In genomic region chr6:27139753-27140522, GRCh38 we compare ENCODE assay signal across 8 cellular contexts.
A peak's percentile ranks its signal among the peaks of the same experiment; 100 is the strongest.
DNase-seq lines count a peak whose midpoint lies in the region; ATAC-seq, FAIRE-seq and TF ChIP-seq lines count a peak whose summit lies in the region.

No MANE protein-coding gene starts in this region.

- FAIRE-seq in endometrium (lab: Jason Lieb, UNC), result peak; percentile 61
- no peak for FAIRE-seq in frontal cortex (lab: Jason Lieb, UNC)

- DNase-seq in SKM-1 (lab: John Stamatoyannopoulos, UW; ENCODE audit: unreplicated experiment) (peak; percentile 55), SKM-1 treated with dmso at 0.1 percent for 144 hours (lab: John Stamatoyannopoulos, UW; ENCODE audit: unreplicated experiment) (no peak), RPMI8226 (peak; percentile 81), nephron progenitor cell (peak; percentile 22), frontal cortex (ENCODE audit: low spot score in 2 of 2) (no peak)
- DNase-seq in stimulated activated naive CD4-positive, alpha-beta T cell treated with Interleukin-2 at 50 U/mL for 16 hours (lab: John Stamatoyannopoulos, UW), result no peak

- ATAC-seq in HG02970 (IDR thresholded peaks at IDR 0.05; ENCODE audit: low FRiP score, unreplicated experiment), result peak; percentile 13

- no peaks in the 10 kb centered on the region for H3K27me3 Mint-ChIP-seq in nephron progenitor cell (ENCODE audit: low read depth, poor library complexity)

- H3K36me3 Mint-ChIP-seq in nephron progenitor cell (ENCODE audit: low read depth), result no peaks in the 10 kb centered on the region

- peaks cover 56% of the 10 kb centered on the region for H3K4me1 Mint-ChIP-seq in nephron progenitor cell

- H3K9me3 Mint-ChIP-seq in nephron progenitor cell, result no peaks in the 10 kb centered on the region

- H3K27ac Mint-ChIP-seq in nephron progenitor cell, result peak overlapping the region; percentile 99

- H3K4me3 Mint-ChIP-seq in nephron progenitor cell, result peak overlapping the region; percentile 95

- no peak for TF ChIP-seq CTCF in nephron progenitor cell (IDR thresholded peaks at IDR 0.05)

Comparison
In these comparisons a context has a peak if more than half of its experiments do, and no peak if none do; other contexts are left out.
1. DNase-seq: peak in SKM-1 (single experiment), RPMI8226 (single experiment) and nephron progenitor cell (single experiment); none in SKM-1 treated with dmso at 0.1 percent for 144 hours (single experiment), frontal cortex (0 of 2) and stimulated activated naive CD4-positive, alpha-beta T cell treated with Interleukin-2 at 50 U/mL for 16 hours (single experiment).